Comparison of ENCODE assay signal across 9 cellular contexts in genomic region chr1:67682659-67683197, GRCh38. TPM values are rescaled to one million over a fixed set of nuclear protein-coding genes. Genes with fewer than 3 reads are reported as not detected.
A peak's percentile ranks its signal among the peaks of the same experiment; 100 is the strongest.
DNase-seq lines count a peak whose midpoint lies in the region; TF ChIP-seq lines count a peak whose summit lies in the region.
"Had no signal": no experiment of that assay in that cellular context is flagged by ENCODE, and none has a peak within 500 bp of the region (broad histone marks: within the 10 kb centered on the region; RNA-seq: fewer than 3 reads in every experiment).

No MANE protein-coding gene starts in this region.

- H4K8ac ChIP-seq in trophoblast cell (ENCODE audit: low read depth, low read length), result no peak overlapping the region

- H3K4me3 ChIP-seq in choroid plexus epithelial cell (ENCODE audit: low read depth, low read length) (no peak overlapping the region), trophoblast cell (ENCODE audit: low read depth, low read length) (no peak overlapping the region)

- no peaks in the 10 kb centered on the region for H3K9me3 ChIP-seq in trophoblast cell (ENCODE audit: insufficient read depth, low read depth, low read length)

- H2AFZ ChIP-seq in trophoblast cell (ENCODE audit: insufficient read depth, low read length, poor library complexity), result no peak overlapping the region

- no peak for TF ChIP-seq CTCF in choroid plexus epithelial cell (conservative IDR thresholded peaks at IDR 0.05; ENCODE audit: low read depth, low read length)

- DNase-seq in EL, result peak; percentile 95
- peak; percentile 44 for DNase-seq in NCI-H69 (lab: John Stamatoyannopoulos, UW)
- DNase-seq in choroid plexus epithelial cell (ENCODE audit: low read depth), result peak; percentile 91
- peak; percentile 49 to 95 for DNase-seq in trophoblast cell
- DNase-seq in activated gamma-delta T cell (lab: John Stamatoyannopoulos, UW), result no peak
- DNase-seq in NCI-H2107 treated with DMSO at 0.1 percent for 48 hours (lab: John Stamatoyannopoulos, UW; ENCODE audit: unreplicated experiment), result no peak
- DNase-seq in SIG-M5 (lab: John Stamatoyannopoulos, UW), result no peak
- no peak for DNase-seq in activated CD4-positive, alpha-beta T cell treated with anti-CD3 and anti-CD28 coated beads, Interleukin-2, amount 50 U/mL, for 1 hour
- DNase-seq: activated effector memory CD4-positive, alpha-beta T cell treated with Interleukin-2 at 50 U/mL for 16 hours had no signal

- WGBS in trophoblast cell (ENCODE audit: extremely low coverage, insufficient coverage, insufficient read length), result no CpG with 5 or more reads among the region's 3 CpGs

- no peak overlapping the region for H4K91ac ChIP-seq in trophoblast cell (ENCODE audit: low read depth, low read length)

- no peak overlapping the region for H2BK12ac ChIP-seq in trophoblast cell (ENCODE audit: low read length)

- H3K79me1 ChIP-seq in trophoblast cell (ENCODE audit: low read length), result peaks cover 26% of the 10 kb centered on the region

- no peak overlapping the region for H3K4me2 ChIP-seq in trophoblast cell (ENCODE audit: low read length)

- no peak overlapping the region for H2AK5ac ChIP-seq in trophoblast cell (ENCODE audit: low read length)

- H3K4ac ChIP-seq in trophoblast cell (ENCODE audit: low read depth, low read length), result no peak overlapping the region

- no peak overlapping the region for H4K12ac ChIP-seq in trophoblast cell (ENCODE audit: low read depth, low read length)

- H3K23ac ChIP-seq in trophoblast cell (ENCODE audit: low read length), result no peak overlapping the region

- no peak overlapping the region for H2BK120ac ChIP-seq in trophoblast cell (ENCODE audit: insufficient read depth, low read length, poor library complexity)

- no peaks in the 10 kb centered on the region for H3K27me3 ChIP-seq in trophoblast cell (ENCODE audit: insufficient read depth, low read length)

- H3K18ac ChIP-seq in trophoblast cell (ENCODE audit: low read length), result no peak overlapping the region

- H3K79me2 ChIP-seq in trophoblast cell (ENCODE audit: control insufficient read depth, insufficient read depth, low read length, poor library complexity), result peaks cover 17% of the 10 kb centered on the region

- no peak overlapping the region for H3K9ac ChIP-seq in trophoblast cell (ENCODE audit: low read length)

- peaks cover 2 to 4% of the 10 kb centered on the region in 2 experiments for H3K4me1 ChIP-seq in trophoblast cell (ENCODE audit: control insufficient read depth in 1 of 2, insufficient read depth in 2 of 2, low read length in 2 of 2)

- no peak overlapping the region for H3K14ac ChIP-seq in trophoblast cell (ENCODE audit: low read length)

- no peak overlapping the region for H3K27ac ChIP-seq in trophoblast cell (ENCODE audit: low read depth, low read length)

- no peak overlapping the region for H2BK5ac ChIP-seq in trophoblast cell (ENCODE audit: low read depth, low read length, poor library complexity)

- H3K36me3 ChIP-seq in trophoblast cell (ENCODE audit: control insufficient read depth in 1 of 2, insufficient read depth in 2 of 2, low read length in 2 of 2), result peaks cover 0 to 6% of the 10 kb centered on the region in 2 experiments

RNA-seq across cellular contexts. Expression of gene GADD45A, which starts 2.3 kb away (rescaled TPM):
- 81.0 and 84.6 TPM in 2 replicates for polyA plus RNA-seq in trophoblast cell (2013)

Comparison
In these comparisons a context has a peak if more than half of its experiments do, and no peak if none do; other contexts are left out.
1. DNase-seq: peak in EL (single experiment), NCI-H69 (single experiment), choroid plexus epithelial cell (single experiment) and trophoblast cell (2 of 2); none in activated gamma-delta T cell (single experiment), NCI-H2107 treated with DMSO at 0.1 percent for 48 hours (single experiment), SIG-M5 (single experiment) and activated CD4-positive, alpha-beta T cell treated with anti-CD3 and anti-CD28 coated beads, Interleukin-2, amount 50 U/mL, for 1 hour (single experiment).